Comparison of ENCODE assay signal across 23 cellular contexts in the genomic region with DNA sequence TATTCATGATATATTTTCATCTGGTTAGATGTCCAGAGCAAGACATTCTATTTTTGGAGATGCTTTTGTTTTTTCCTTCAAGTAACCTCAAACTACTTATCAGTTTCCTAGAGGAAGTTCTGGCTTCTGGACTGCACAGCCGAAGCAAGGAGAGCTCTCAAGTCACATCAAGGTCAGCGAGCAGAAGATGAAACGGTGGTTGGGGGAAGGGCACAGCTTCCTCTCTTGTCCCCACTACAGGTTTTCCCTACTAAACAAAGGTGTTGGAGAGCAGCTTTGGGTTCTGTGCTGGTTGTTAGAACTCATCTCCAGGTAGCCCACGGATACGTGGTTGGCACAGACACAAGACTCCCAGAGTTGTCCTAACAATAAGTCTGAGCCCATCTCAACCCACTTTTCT. TPM values are rescaled to one million over a fixed set of nuclear protein-coding genes. Genes with fewer than 3 reads are reported as not detected.
A peak's percentile ranks its signal among the peaks of the same experiment; 100 is the strongest.
DNase-seq lines count a peak whose midpoint lies in the region; ATAC-seq, FAIRE-seq and TF ChIP-seq lines count a peak whose summit lies in the region.
"Had no signal": no experiment of that assay in that cellular context is flagged by ENCODE, and none has a peak within 500 bp of the region (broad histone marks: within the 10 kb centered on the region; RNA-seq: fewer than 3 reads in every experiment).

No MANE protein-coding gene starts in this region.

- H4K20me1 ChIP-seq in HepG2 (ENCODE audit: insufficient read depth, low read length), result no peaks in the 10 kb centered on the region
- H4K20me1 ChIP-seq in K562 (replicated peaks; ENCODE audit: control insufficient read depth, insufficient read depth, low read length), result no peaks in the 10 kb centered on the region; the same call in 1 of the 2 replicates

- H3K4me2 ChIP-seq in HepG2 (ENCODE audit: low read depth, low read length) (no peak overlapping the region), K562 (ENCODE audit: insufficient read depth, low read length) (peak overlapping the region; percentile 31)

- no peaks in the 10 kb centered on the region for H3K9me1 ChIP-seq in K562 (ENCODE audit: control insufficient read depth, insufficient read depth, low read length)

- H2AFZ ChIP-seq in HepG2 (ENCODE audit: low read length) (no peak overlapping the region), K562 (ENCODE audit: low read depth, low read length) (no peak overlapping the region)
- H2AFZ ChIP-seq: parathyroid adenoma had no signal

- H3K4me1 ChIP-seq in liver (ENCODE audit: control insufficient read depth in 4 of 4, insufficient read depth in 4 of 4, low read length in 3 of 4) (peaks cover 0 to 5% (median 0%) of the 10 kb centered on the region in 4 donors), HepG2 (ENCODE audit: insufficient read depth, low read length) (peaks cover 8% of the 10 kb centered on the region), K562 (replicated peaks in 1 of 2; ENCODE audit: control insufficient read depth in 2 of 2, insufficient read depth in 2 of 2, low read length in 2 of 2) (peaks cover 5 to 20% of the 10 kb centered on the region in 2 experiments)
- H3K4me1 ChIP-seq: parathyroid adenoma had no signal

- BruUV-seq in HepG2 (replicated peaks; lab: Mats Ljungman, UMichigan) (no TSS peak), K562 (replicated peaks; lab: Mats Ljungman, UMichigan) (no TSS peak)

- H3K79me2 ChIP-seq in HepG2 (ENCODE audit: insufficient read depth, low read length), result no peaks in the 10 kb centered on the region
- H3K79me2 ChIP-seq in K562 (ENCODE audit: control insufficient read depth, insufficient read depth, low read length), result no peaks in the 10 kb centered on the region
- H3K79me2 ChIP-seq: parathyroid adenoma had no signal

- no peak overlapping the region for H3K9ac ChIP-seq in liver (ENCODE audit: low read depth in 1 of 2, low read length in 2 of 2)
- H3K9ac ChIP-seq in HepG2 (ENCODE audit: insufficient read depth, low read depth, low read length), result no peak overlapping the region
- no peak overlapping the region for H3K9ac ChIP-seq in K562 (ENCODE audit: insufficient read depth in 1 of 2, low read depth in 2 of 2, low read length in 2 of 2)
- H3K9ac ChIP-seq: parathyroid adenoma had no signal

- FAIRE-seq in HepG2 (lab: Jason Lieb, UNC) (no peak), K562 (lab: Jason Lieb, UNC) (peak; percentile 44), urothelium cell line (lab: Jason Lieb, UNC) (no peak)

- TF ChIP-seq RAD21 in liver (IDR thresholded peaks at IDR 0.05) (no peak), HepG2 (CRISPR knock-in tag; IDR thresholded peaks at IDR 0.05) (no peak), K562 (CRISPR knock-in tag; conservative IDR thresholded peaks at IDR 0.05 in 1 of 2, IDR thresholded peaks at IDR 0.05 in 1 of 2) (peak in 1 of 2 experiments; percentile 13; a peak in 1 of 4 replicates)

- H3K9me3 ChIP-seq in liver (ENCODE audit: control insufficient read depth in 4 of 4, low read length in 3 of 4), result no peaks in the 10 kb centered on the region
- H3K9me3 ChIP-seq in HepG2 (ENCODE audit: low read length), result no peaks in the 10 kb centered on the region
- no peaks in the 10 kb centered on the region for H3K9me3 ChIP-seq in K562 (replicated peaks; ENCODE audit: control insufficient read depth, insufficient read depth, low read depth, low read length)
- H3K9me3 ChIP-seq: body of pancreas, esophagus squamous epithelium, gastroesophageal sphincter, sigmoid colon, thyroid gland had no signal

- no peak for DNase-seq in HepG2 (ENCODE audit: low spot score)
- peak; percentile 70 for DNase-seq in OCI-M1 (lab: John Stamatoyannopoulos, UW)
- peak in 1 of 4 experiments; percentile 71 for DNase-seq in K562 (ENCODE audit: extremely low read depth in 1 of 4, low spot score in 3 of 4)
- DNase-seq in urothelium cell line (ENCODE audit: low spot score), result no peak
- DNase-seq: activated CD4-positive, alpha-beta memory T cell treated with anti-CD3 and anti-CD28 coated beads for 36 hours; activated naive CD8-positive, alpha-beta T cell treated with anti-CD3 and anti-CD28 coated beads, Interleukin-2, amount 10 ng/mL, durations not matched to agents 7 days and 5 days; body of pancreas; DMS79; effector memory CD8-positive, alpha-beta T cell; esophagus squamous epithelium; H9; mesendoderm; natural killer cell; NCI-H1417; NCI-H526; sigmoid colon; thyroid gland had no signal

- no peak overlapping the region for H3K27ac ChIP-seq in liver (ENCODE audit: low read depth in 1 of 2, low read length in 2 of 2)
- H3K27ac ChIP-seq in HepG2 (ENCODE audit: extremely low read length, insufficient read depth, low read length), result no peak overlapping the region
- peak overlapping the region; percentile 23; the same call in 1 of the 3 replicates for H3K27ac ChIP-seq in K562 (ENCODE audit: extremely low read depth, low read depth, low read length)
- H3K27ac ChIP-seq: body of pancreas, esophagus squamous epithelium, gastroesophageal sphincter, parathyroid adenoma, sigmoid colon, thyroid gland had no signal

- TF ChIP-seq CTCF in liver (IDR thresholded peaks at IDR 0.05; ENCODE audit: low read depth, low read length, missing input control) (no peak), HepG2 (CRISPR knock-in tag; IDR thresholded peaks at IDR 0.05) (no peak), K562 (IDR thresholded peaks at IDR 0.05 in 2 of 3, conservative IDR thresholded peaks at IDR 0.05 in 1 of 3; ENCODE audit: insufficient read depth in 2 of 3, low read depth in 1 of 3, low read length in 3 of 3) (no peak)

- H3K4me3 ChIP-seq in liver (ENCODE audit: low read depth in 1 of 3, low read length in 3 of 3) (no peak overlapping the region), HepG2 (replicated peaks in 1 of 3; ENCODE audit: insufficient read depth in 1 of 3, low read depth in 2 of 3, low read length in 3 of 3) (no peak overlapping the region), K562 (no peak overlapping the region)
- H3K4me3 ChIP-seq: body of pancreas, esophagus squamous epithelium, gastroesophageal sphincter, sigmoid colon, thyroid gland had no signal

- TF ChIP-seq EP300 in HepG2 (IDR thresholded peaks at IDR 0.05; ENCODE audit: low read depth in 2 of 2, low read length in 2 of 2) (no peak), HepG2 (CRISPR knock-in tag; IDR thresholded peaks at IDR 0.05; ENCODE audit: borderline replicate concordance) (no peak), K562 (IDR thresholded peaks at IDR 0.05; ENCODE audit: low read length) (0 out of 2 replicates have a peak, but pooled peaks have one; percentile 10)

- H3K27me3 ChIP-seq in liver (ENCODE audit: control insufficient read depth in 4 of 4, insufficient read depth in 4 of 4, low read length in 3 of 4) (no peaks in the 10 kb centered on the region), HepG2 (ENCODE audit: control insufficient read depth in 1 of 2, insufficient read depth in 2 of 2, low read length in 2 of 2) (no peaks in the 10 kb centered on the region), K562 (ENCODE audit: control insufficient read depth in 2 of 2, insufficient read depth in 2 of 2, low read length in 2 of 2) (no peaks in the 10 kb centered on the region)
- H3K27me3 ChIP-seq: body of pancreas, gastroesophageal sphincter, sigmoid colon, thyroid gland had no signal

- no peak for TF ChIP-seq POLR2A in HepG2 (IDR thresholded peaks at IDR 0.05; ENCODE audit: insufficient read depth in 1 of 2, low read depth in 2 of 2, low read length in 2 of 2)
- no peak for TF ChIP-seq POLR2A in K562 (conservative IDR thresholded peaks at IDR 0.05)

- peaks cover 0 to 2% (median 0%) of the 10 kb centered on the region in 4 donors for H3K36me3 ChIP-seq in liver (ENCODE audit: control insufficient read depth in 4 of 4, insufficient read depth in 3 of 4, low read depth in 1 of 4, low read length in 3 of 4)
- H3K36me3 ChIP-seq in HepG2 (replicated peaks in 1 of 2; ENCODE audit: control insufficient read depth in 1 of 2, insufficient read depth in 2 of 2, low read length in 2 of 2), result peaks cover 0 to 1% of the 10 kb centered on the region in 2 experiments; a peak in 1 of 5 replicates
- no peaks in the 10 kb centered on the region for H3K36me3 ChIP-seq in K562 (ENCODE audit: control insufficient read depth, insufficient read depth, low read length)
- H3K36me3 ChIP-seq: thyroid gland had no signal

- in situ Hi-C loops in HepG2 (cut with HindIII; ENCODE audit: extremely low pct_ligation_motif_present, low pct_unique_long_range_greater_than_20kb), result no loop called here
- in situ Hi-C loops in K562 (cut with MboI), result no loop called here

- ATAC-seq in HepG2, result no peak
- peak; percentile 67 for ATAC-seq in K562
- ATAC-seq in GM21381 (IDR thresholded peaks at IDR 0.05; ENCODE audit: unreplicated experiment), result no peak
- ATAC-seq in GM18519 (IDR thresholded peaks at IDR 0.05; ENCODE audit: low FRiP score, unreplicated experiment), result no peak
- no peak for ATAC-seq in HG02763 (IDR thresholded peaks at IDR 0.05; ENCODE audit: unreplicated experiment)
- ATAC-seq: body of pancreas; effector memory CD8-positive, alpha-beta T cell; gastroesophageal sphincter; natural killer cell had no signal

- POLR2A ChIA-PET in HepG2 (lab: Yijun Ruan, JAX) (no interaction called here), K562 (lab: Yijun Ruan, JAX) (interaction anchor here (0.6 to 1.1 kb wide), 3 partner anchors 16 to 371 kb away, joined by 3 to 4 read pairs (median 4); partner anchors contain the start of gene FALEC)

- CTCF ChIA-PET in HepG2 (lab: Yijun Ruan, JAX; ENCODE audit: low intra/inter-chr PET ratio, low total read pairs), result no interaction called here
- CTCF ChIA-PET in K562 (lab: Yijun Ruan, JAX; ENCODE audit: low intra/inter-chr PET ratio), result no interaction called here

- intact Hi-C loops in HepG2 (cut with micrococcal nuclease; ENCODE audit: unreplicated experiment), result no loop called here
- intact Hi-C loops in K562 (cut with micrococcal nuclease), result no loop called here

- 79% methylated on average over 5 of the region's 5 CpGs for WGBS in liver
- 95% methylated on average over 5 of the region's 5 CpGs for WGBS in HepG2 (ENCODE audit: low lambda C conversion rate)
- 8% methylated on average over 5 of the region's 5 CpGs for WGBS in K562 (ENCODE audit: insufficient coverage, low coverage, missing lambda C conversion rate)

RNA-seq across cellular contexts. Expression of gene PLEKHO1, which starts 5.1 kb away (rescaled TPM):
- 1 to 10 TPM; 5.8 to 8.8 TPM for total RNA-seq in liver
- 1 to 10 TPM; 3.5 to 6.3 TPM for polyA plus RNA-seq in liver
- total RNA-seq in HepG2 (2016; rRNA removed; fragmentation: Illumina TruSeq; extraction: Trizol), result 9.0 and 10.1 TPM in 2 replicates
- 11.3 and 11.7 TPM in 2 replicates for total RNA-seq in HepG2 (2016; cell fraction: cytosol; rRNA removed; fragmentation: Illumina TruSeq; extraction: Trizol; ENCODE audit: low read depth)
- total RNA-seq in HepG2 (2016; cell fraction: insoluble cytoplasmic fraction; rRNA removed; fragmentation: Illumina TruSeq; extraction: Trizol), result 8.0 and 10.1 TPM in 2 replicates
- 16.5 and 22.8 TPM in 2 replicates for total RNA-seq in HepG2 (2016; cell fraction: membrane; rRNA removed; fragmentation: Illumina TruSeq; extraction: Trizol)
- 6.0 and 7.8 TPM in 2 replicates for total RNA-seq in HepG2 (2016; cell fraction: nucleus; rRNA removed; fragmentation: Illumina TruSeq; extraction: Trizol)
- polyA plus RNA-seq in HepG2 (2011; rRNA removed), result 9.8 and 14.0 TPM in 2 replicates
- polyA plus RNA-seq in HepG2 (2011; cell fraction: cytosol; rRNA removed), result 7.3 and 7.8 TPM in 2 replicates
- polyA plus RNA-seq in HepG2 (2011; cell fraction: nucleus; rRNA removed), result 14.5 and 15.1 TPM in 2 replicates
- 5.0 and 7.1 TPM in 2 replicates for polyA plus RNA-seq in HepG2 (2012)
- 14.3 and 15.3 TPM in 2 replicates for polyA plus RNA-seq in HepG2 (2016; cell fraction: cytosol; fragmentation: Illumina TruSeq; extraction: Trizol; ENCODE audit: low read depth)
- polyA plus RNA-seq in HepG2 (2016; cell fraction: insoluble cytoplasmic fraction; fragmentation: Illumina TruSeq; extraction: Trizol; ENCODE audit: low read depth), result 9.3 and 10.6 TPM in 2 replicates
- 17.5 and 25.2 TPM in 2 replicates for polyA plus RNA-seq in HepG2 (2016; cell fraction: membrane; fragmentation: Illumina TruSeq; extraction: Trizol; ENCODE audit: low read depth)
- 13.1 and 14.2 TPM in 2 replicates for polyA plus RNA-seq in HepG2 (2016; cell fraction: nucleus; fragmentation: Illumina TruSeq; extraction: Trizol; ENCODE audit: insufficient read depth, low read depth)
- 1.4 and 7.6 TPM in 2 replicates for polyA minus RNA-seq in HepG2 (2011; rRNA and poly(A)+ RNA removed; ENCODE audit: low replicate concordance)
- polyA minus RNA-seq in HepG2 (2011; cell fraction: cytosol; rRNA and poly(A)+ RNA removed), result 3.5 and 4.0 TPM in 2 replicates
- 4.4 and 5.0 TPM in 2 replicates for polyA minus RNA-seq in HepG2 (2011; cell fraction: nucleus; rRNA and poly(A)+ RNA removed)
- 15.4 and 19.3 TPM in 2 replicates for total RNA-seq in K562 (2011; cell fraction: chromatin; rRNA removed; ENCODE audit: low replicate concordance)
- 8.4 and 10.0 TPM in 2 replicates for total RNA-seq in K562 (2011; cell fraction: nucleolus; rRNA removed)
- total RNA-seq in K562 (2011; cell fraction: nucleoplasm; rRNA removed), result 12.5 and 15.6 TPM in 2 replicates
- 13.3 and 16.2 TPM in 2 replicates for total RNA-seq in K562 (2014; rRNA removed)
- 6.8 and 6.9 TPM in 2 replicates for total RNA-seq in K562 (2014; rRNA removed; fragmentation: Illumina TruSeq; extraction: Trizol)
- 8.5 and 8.6 TPM in 2 replicates for total RNA-seq in K562 (2015; rRNA removed; fragmentation: Illumina TruSeq; extraction: Trizol)
- 9.7 and 11.1 TPM in 2 replicates for total RNA-seq in K562 (2021)
- polyA plus RNA-seq in K562 (2011; rRNA removed), result 9.6 and 11.7 TPM in 2 replicates
- polyA plus RNA-seq in K562 (2011; cell fraction: cytosol; rRNA removed), result 9.5 and 10.1 TPM in 2 replicates
- polyA plus RNA-seq in K562 (2011; cell fraction: nucleus; rRNA removed), result 15.3 and 20.6 TPM in 2 replicates
- 6.1 and 10.3 TPM in 2 replicates for polyA plus RNA-seq in K562 (2012)
- polyA plus RNA-seq in K562 (2014; fragmentation: Illumina TruSeq; extraction: Trizol), result 9.9 and 10.3 TPM in 2 replicates
- under 1 TPM; 0.39 to 0.52 TPM for polyA plus RNA-seq in K562 (2014; fragmentation: Nextera tagmentation; extraction: Ambion mirVana)
- 10.2 and 13.3 TPM in 2 replicates for polyA plus RNA-seq in K562 (2014; rRNA removed)
- polyA minus RNA-seq in K562 (2011; rRNA and poly(A)+ RNA removed), result 5.1 and 8.4 TPM in 2 replicates
- polyA minus RNA-seq in K562 (2011; cell fraction: cytosol; rRNA and poly(A)+ RNA removed), result 5.7 and 8.6 TPM in 2 replicates
- 3.0 and 5.4 TPM in 2 replicates for polyA minus RNA-seq in K562 (2011; cell fraction: nucleus; rRNA and poly(A)+ RNA removed)
